Comparison of ENCODE assay signal across 1 cellular context in genomic region chr1:199688133-199688676, GRCh38.
TF ChIP-seq lines count a peak whose summit lies in the region.

No MANE protein-coding gene starts in this region.

TF ChIP-seq in H1, 55 proteins besides CTCF, POLR2A, EP300 and RAD21 (continued from another document):
- TF ChIP-seq TAF7 (optimal IDR thresholded peaks at IDR 0.05; ENCODE audit: borderline replicate concordance, low read depth, low read length), result no peak
- TF ChIP-seq YY1 (IDR thresholded peaks at IDR 0.05; ENCODE audit: low read depth, low read length), result no peak
TF ChIP-seq in H1: peak in this region for 0.
